Comparison of ENCODE assay signal across 8 cellular contexts in genomic region chr18:5542393-5543035, GRCh38. TPM values are rescaled to one million over a fixed set of nuclear protein-coding genes. Genes with fewer than 3 reads are reported as not detected.
DNase-seq lines count a peak whose midpoint lies in the region; ATAC-seq and TF ChIP-seq lines count a peak whose summit lies in the region.

No MANE protein-coding gene starts in this region.

- no peaks in the 10 kb centered on the region for H3K79me2 ChIP-seq in osteoblast (ENCODE audit: insufficient read depth, low read length)

- no peaks in the 10 kb centered on the region for H3K9me3 ChIP-seq in osteoblast (ENCODE audit: low read depth, low read length)

- no peak overlapping the region for H3K4me2 ChIP-seq in osteoblast (ENCODE audit: insufficient read depth, low read length)

- H3K36me3 ChIP-seq in osteoblast (ENCODE audit: insufficient read depth, low read length), result no peaks in the 10 kb centered on the region

- H3K4me3 Mint-ChIP-seq in progenitor cell of endocrine pancreas (ENCODE audit: low read depth), result peak overlapping the region; percentile 84

- no peak overlapping the region for H3K27ac ChIP-seq in osteoblast (ENCODE audit: low read depth, low read length)

- ATAC-seq in GM21619 (IDR thresholded peaks at IDR 0.05; ENCODE audit: unreplicated experiment) (no peak), HG02852 (IDR thresholded peaks at IDR 0.05; ENCODE audit: unreplicated experiment) (no peak)

- H3K4me1 Mint-ChIP-seq in progenitor cell of endocrine pancreas (ENCODE audit: low read depth), result peaks cover 14% of the 10 kb centered on the region

- no peak overlapping the region for H3K4me3 ChIP-seq in osteoblast (ENCODE audit: insufficient read depth, low read length)

- H3K27ac Mint-ChIP-seq in progenitor cell of endocrine pancreas, result peak overlapping the region; percentile 93

- no peaks in the 10 kb centered on the region for H3K4me1 ChIP-seq in osteoblast (ENCODE audit: insufficient read depth, low read length)

- no peaks in the 10 kb centered on the region for H3K36me3 Mint-ChIP-seq in progenitor cell of endocrine pancreas (ENCODE audit: insufficient read depth)

- H3K27me3 Mint-ChIP-seq in progenitor cell of endocrine pancreas, result peaks cover 8% of the 10 kb centered on the region

- H2AFZ ChIP-seq in osteoblast (ENCODE audit: low read length), result no peak overlapping the region

- no peaks in the 10 kb centered on the region for H4K20me1 ChIP-seq in osteoblast (ENCODE audit: insufficient read depth, low read length)

- no peaks in the 10 kb centered on the region for H3K27me3 ChIP-seq in osteoblast (ENCODE audit: insufficient read depth, low read length)

- no peaks in the 10 kb centered on the region for H3K9me3 Mint-ChIP-seq in progenitor cell of endocrine pancreas (ENCODE audit: low read depth)

- DNase-seq in EH (ENCODE audit: low read depth) (peak; percentile 3), RPMI7951 (ENCODE audit: low read depth) (peak; percentile 29), fibroblast of the conjunctiva (ENCODE audit: low read depth) (peak; percentile 63), progenitor cell of endocrine pancreas (ENCODE audit: low spot score, unreplicated experiment) (peak; percentile 30), osteoblast (ENCODE audit: insufficient read length, low spot score, missing footprints) (no peak), T-helper 9 cell (no peak)

- no peak for TF ChIP-seq CTCF in progenitor cell of endocrine pancreas (IDR thresholded peaks at IDR 0.05; ENCODE audit: unreplicated experiment)
- TF ChIP-seq CTCF in osteoblast (IDR thresholded peaks at IDR 0.05; ENCODE audit: extremely low read depth, low read depth, low read length), result no peak

RNA-seq across cellular contexts. Expression of gene EPB41L3, which starts 1.3 kb away (rescaled TPM):
- total RNA-seq in RPMI7951 (2014; rRNA removed; shearing (Covaris generic)), result 5.8 and 6.4 TPM in 2 replicates
- 41.7 and 49.8 TPM in 2 replicates for total RNA-seq in progenitor cell of endocrine pancreas
- 0.72 and 0.88 TPM in 2 replicates for total RNA-seq in osteoblast

Comparison
In these comparisons a context has a peak if more than half of its experiments do, and no peak if none do; other contexts are left out.
1. DNase-seq: peak in EH (single experiment), RPMI7951 (single experiment), fibroblast of the conjunctiva (single experiment) and progenitor cell of endocrine pancreas (single experiment); none in osteoblast (single experiment) and T-helper 9 cell (single experiment).